1 cellular context compared by ENCODE assay signal in the genomic region with DNA sequence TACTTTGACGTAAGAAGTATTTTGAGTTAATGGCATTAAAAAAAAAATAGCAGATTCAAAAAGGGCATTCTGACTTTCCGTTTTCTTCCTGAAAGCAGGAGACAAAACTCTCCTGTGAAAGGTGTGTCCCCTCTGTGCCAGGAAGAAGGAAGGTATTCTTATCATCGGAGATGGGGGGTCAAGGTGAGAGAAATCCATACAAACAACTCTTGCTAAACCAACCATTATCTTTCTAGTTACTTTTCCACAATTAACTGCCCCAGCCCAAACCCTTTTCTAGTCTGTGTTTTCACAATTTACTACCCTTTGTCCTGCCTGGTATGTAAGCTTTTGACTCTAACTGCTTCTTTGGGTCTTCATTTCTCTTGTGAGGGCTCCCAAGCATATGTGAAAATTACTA.
TF ChIP-seq lines count a peak whose summit lies in the region.

No MANE protein-coding gene starts in this region.

TF ChIP-seq in IMR-90, 13 proteins besides CTCF, POLR2A, EP300 and RAD21:
- TF ChIP-seq RCOR1 (IDR thresholded peaks at IDR 0.05; ENCODE audit: insufficient replicate concordance, low read length): no peak
- no peak for TF ChIP-seq CEBPB (IDR thresholded peaks at IDR 0.05; ENCODE audit: low read depth, low read length)
- no peak for TF ChIP-seq RFX5 (IDR thresholded peaks at IDR 0.05; ENCODE audit: low read depth, low read length)
- no peak for TF ChIP-seq BHLHE40 (IDR thresholded peaks at IDR 0.05; ENCODE audit: low read depth, low read length)
- no peak for TF ChIP-seq MAZ (IDR thresholded peaks at IDR 0.05; ENCODE audit: borderline replicate concordance, low read depth, low read length)
- TF ChIP-seq MXI1 (IDR thresholded peaks at IDR 0.05; ENCODE audit: borderline replicate concordance, low read depth, low read length): no peak
- TF ChIP-seq FOS (IDR thresholded peaks at IDR 0.05; ENCODE audit: low read depth, low read length): no peak
- no peak for TF ChIP-seq MAFK (IDR thresholded peaks at IDR 0.05; ENCODE audit: low read depth, low read length)
- TF ChIP-seq NFE2L2 (IDR thresholded peaks at IDR 0.05; ENCODE audit: low read depth, low read length): no peak
- TF ChIP-seq SMC3 (IDR thresholded peaks at IDR 0.05; ENCODE audit: low read depth, low read length): no peak
- TF ChIP-seq, protein P1, sequence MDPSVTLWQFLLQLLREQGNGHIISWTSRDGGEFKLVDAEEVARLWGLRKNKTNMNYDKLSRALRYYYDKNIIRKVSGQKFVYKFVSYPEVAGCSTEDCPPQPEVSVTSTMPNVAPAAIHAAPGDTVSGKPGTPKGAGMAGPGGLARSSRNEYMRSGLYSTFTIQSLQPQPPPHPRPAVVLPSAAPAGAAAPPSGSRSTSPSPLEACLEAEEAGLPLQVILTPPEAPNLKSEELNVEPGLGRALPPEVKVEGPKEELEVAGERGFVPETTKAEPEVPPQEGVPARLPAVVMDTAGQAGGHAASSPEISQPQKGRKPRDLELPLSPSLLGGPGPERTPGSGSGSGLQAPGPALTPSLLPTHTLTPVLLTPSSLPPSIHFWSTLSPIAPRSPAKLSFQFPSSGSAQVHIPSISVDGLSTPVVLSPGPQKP (IDR thresholded peaks at IDR 0.05; ENCODE audit: borderline replicate concordance, low read depth, low read length): no peak
- TF ChIP-seq, protein P2, sequence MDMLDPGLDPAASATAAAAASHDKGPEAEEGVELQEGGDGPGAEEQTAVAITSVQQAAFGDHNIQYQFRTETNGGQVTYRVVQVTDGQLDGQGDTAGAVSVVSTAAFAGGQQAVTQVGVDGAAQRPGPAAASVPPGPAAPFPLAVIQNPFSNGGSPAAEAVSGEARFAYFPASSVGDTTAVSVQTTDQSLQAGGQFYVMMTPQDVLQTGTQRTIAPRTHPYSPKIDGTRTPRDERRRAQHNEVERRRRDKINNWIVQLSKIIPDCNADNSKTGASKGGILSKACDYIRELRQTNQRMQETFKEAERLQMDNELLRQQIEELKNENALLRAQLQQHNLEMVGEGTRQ (IDR thresholded peaks at IDR 0.05; ENCODE audit: low read depth, low read length): no peak
- TF ChIP-seq CHD1 (IDR thresholded peaks at IDR 0.05; ENCODE audit: low read depth, low read length): no peak
